Comparison of ENCODE assay signal across 8 cellular contexts in the genomic region with DNA sequence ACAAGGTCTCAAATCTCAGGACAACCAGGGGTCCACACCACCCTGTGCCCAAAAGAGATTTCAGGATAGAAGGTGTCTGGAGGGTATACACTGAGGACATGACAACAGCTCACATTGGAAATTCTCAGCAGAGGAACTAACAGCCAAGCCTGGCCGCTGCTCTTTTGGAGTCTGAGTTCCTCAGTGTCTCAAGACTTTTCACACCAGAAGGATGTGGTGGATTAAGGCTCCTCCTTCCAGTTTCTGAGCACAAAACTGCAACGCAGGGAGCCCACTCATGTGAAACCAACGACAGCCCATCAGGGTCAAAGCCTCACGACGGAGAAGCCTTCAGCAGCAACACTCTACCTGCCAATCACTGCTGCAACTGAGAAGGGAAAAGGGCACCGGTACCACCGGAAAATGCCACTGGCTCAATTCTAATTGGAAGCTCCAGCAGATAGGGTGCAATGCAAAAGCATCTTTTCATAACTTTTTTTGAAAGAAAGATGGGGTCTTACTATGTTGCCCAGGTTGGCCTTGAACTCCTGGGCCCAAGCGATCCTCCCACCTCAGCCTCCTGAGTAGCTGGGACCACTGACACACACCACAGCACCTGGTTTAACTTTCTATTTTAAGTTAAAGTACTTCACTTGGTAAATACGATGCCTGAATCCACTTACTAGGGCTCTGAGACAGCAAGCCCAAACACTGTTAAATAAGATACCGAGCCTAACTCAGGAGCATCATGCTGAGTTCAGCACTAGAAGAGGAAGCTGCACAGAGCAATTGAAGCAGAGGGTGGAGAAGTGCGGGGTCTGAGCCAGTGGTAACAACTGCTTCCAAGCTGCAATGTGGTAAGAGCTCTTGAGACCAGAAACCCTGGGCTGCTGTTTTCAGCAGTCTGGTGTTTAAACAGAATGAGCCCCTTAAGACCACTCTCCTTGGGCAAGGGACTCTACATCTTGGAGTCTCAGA. TPM values are rescaled to one million over a fixed set of nuclear protein-coding genes. Genes with fewer than 3 reads are reported as not detected.
DNase-seq lines count a peak whose midpoint lies in the region; ATAC-seq and TF ChIP-seq lines count a peak whose summit lies in the region.

No MANE protein-coding gene starts in this region.

- H3K9ac ChIP-seq in GM23248 (0 out of 2 replicates have a peak overlapping the region, but pooled peaks have one; percentile 5), OCI-LY3 (ENCODE audit: low read length) (no peak overlapping the region), duodenal mucosa (ENCODE audit: low read depth in 1 of 2, low read length in 2 of 2) (peak overlapping the region; percentile 39 to 45), PC-3 (ENCODE audit: low read length) (no peak overlapping the region)

- H3K79me2 ChIP-seq in GM23248 (ENCODE audit: insufficient read depth) (peaks cover 100% of the 10 kb centered on the region), OCI-LY3 (ENCODE audit: low read length) (peaks cover 90% of the 10 kb centered on the region), PC-3 (ENCODE audit: low read length) (peaks cover 99% of the 10 kb centered on the region)

- H3K36me3 ChIP-seq in GM23248 (ENCODE audit: low read depth): peaks cover 11% of the 10 kb centered on the region; the same call in 1 of the 2 replicates
- peaks cover 4% of the 10 kb centered on the region for H3K36me3 ChIP-seq in OCI-LY3 (replicated peaks; ENCODE audit: low read depth, low read length)
- H3K36me3 ChIP-seq in duodenal mucosa (ENCODE audit: control insufficient read depth in 1 of 2, insufficient read depth in 2 of 2, low read length in 2 of 2): peaks cover 22 to 39% of the 10 kb centered on the region in 2 donors
- no peaks in the 10 kb centered on the region; the same call in 1 of the 2 replicates for H3K36me3 ChIP-seq in PC-3 (ENCODE audit: low read depth, low read length)

- H2AFZ ChIP-seq in GM23248 (no peak overlapping the region), OCI-LY3 (ENCODE audit: low read depth, low read length) (no peak overlapping the region), PC-3 (ENCODE audit: low read length) (no peak overlapping the region)

- H3K9me3 ChIP-seq in GM23248 (ENCODE audit: low read depth) (no peaks in the 10 kb centered on the region), OCI-LY3 (ENCODE audit: insufficient read depth, low read length) (no peaks in the 10 kb centered on the region), duodenal mucosa (ENCODE audit: control insufficient read depth in 1 of 2, low read length in 2 of 2) (no peaks in the 10 kb centered on the region), PC-3 (ENCODE audit: low read length) (no peaks in the 10 kb centered on the region)

- CTCF ChIA-PET in GM10248 (lab: Yijun Ruan, JAX) (interaction anchor here (0.7 to 1.0 kb wide), 2 partner anchors 10 to 14 kb away, joined by 3 read pairs; no protein-coding TSS in a partner anchor), PC-3 (lab: Charles Lee) (no interaction called here)

- ATAC-seq in sciatic nerve (peak; percentile 64), PC-3 (no peak), HG03565 (IDR thresholded peaks at IDR 0.05; ENCODE audit: unreplicated experiment) (no peak)

- H3K9me2 ChIP-seq in GM23248 (ENCODE audit: insufficient read depth) (no peaks in the 10 kb centered on the region), PC-3 (replicated peaks; ENCODE audit: low read length) (no peaks in the 10 kb centered on the region)

- H3F3A ChIP-seq in GM23248 (ENCODE audit: insufficient read depth): peaks cover 12% of the 10 kb centered on the region
- H3F3A ChIP-seq in PC-3 (ENCODE audit: low read length, unreplicated experiment): no peaks in the 10 kb centered on the region

- intact Hi-C loops in sciatic nerve (cut with DNase I): no loop called here
- intact Hi-C loops in PC-3 (cut with micrococcal nuclease): no loop called here

- POLR2A ChIA-PET in GM10248 (lab: Yijun Ruan, JAX) (interaction anchor here (1.0 kb wide), 1 partner anchor 119 kb away, joined by 3 read pairs; a partner anchor contains a TSS), PC-3 (lab: Charles Lee; ENCODE audit: unreplicated experiment) (no interaction called here)

- H3K27me3 ChIP-seq in GM23248 (replicated peaks; ENCODE audit: insufficient read depth): no peaks in the 10 kb centered on the region
- no peaks in the 10 kb centered on the region for H3K27me3 ChIP-seq in OCI-LY3 (ENCODE audit: low read depth, low read length)
- no peaks in the 10 kb centered on the region for H3K27me3 ChIP-seq in duodenal mucosa (ENCODE audit: control insufficient read depth in 1 of 2, insufficient read depth in 2 of 2, low read length in 2 of 2)
- H3K27me3 ChIP-seq in PC-3 (ENCODE audit: low read length): no peaks in the 10 kb centered on the region

- no peak overlapping the region for H3K4me2 ChIP-seq in GM23248 (ENCODE audit: unreplicated experiment)
- H3K4me2 ChIP-seq in OCI-LY3 (ENCODE audit: low read length): peak overlapping the region; percentile 0; the same call in 1 of the 2 replicates
- H3K4me2 ChIP-seq in PC-3 (ENCODE audit: low read length): no peak overlapping the region

- BruUV-seq in PC-3 (replicated peaks; lab: Mats Ljungman, UMichigan): no TSS peak

- peaks cover 63% of the 10 kb centered on the region for H4K20me1 ChIP-seq in GM23248 (ENCODE audit: insufficient read depth)
- H4K20me1 ChIP-seq in OCI-LY3 (ENCODE audit: insufficient read depth, low read length): peaks cover 84% of the 10 kb centered on the region
- H4K20me1 ChIP-seq in PC-3 (ENCODE audit: low read length): peaks cover 81% of the 10 kb centered on the region

- no peak for TF ChIP-seq CTCF in GM10248 (IDR thresholded peaks at IDR 0.05; ENCODE audit: control extremely low read depth, extremely low read depth, low read depth, missing control alignments)
- TF ChIP-seq CTCF in OCI-LY3 (IDR thresholded peaks at IDR 0.05; ENCODE audit: low read depth, low read length): no peak
- no peak for TF ChIP-seq CTCF in PC-3 (conservative IDR thresholded peaks at IDR 0.05; ENCODE audit: low read depth, low read length)

- in situ Hi-C loops in GM23248 (cut with MboI): no loop called here

- DNase-seq in GM10248 (ENCODE audit: extremely low spot score): peak; percentile 53
- DNase-seq in GM23248: no peak
- DNase-seq in sciatic nerve (ENCODE audit: low spot score): no peak
- no peak for DNase-seq in hepatic stellate cell (ENCODE audit: low spot score)
- no peak for DNase-seq in PC-3

- H3K4me3 ChIP-seq in GM23248: no peak overlapping the region
- no peak overlapping the region for H3K4me3 ChIP-seq in OCI-LY3 (ENCODE audit: low read length)
- H3K4me3 ChIP-seq in duodenal mucosa (ENCODE audit: low read depth in 1 of 2, low read length in 2 of 2): peak overlapping the region; percentile 27 to 33
- H3K4me3 ChIP-seq in PC-3 (ENCODE audit: low read length): no peak overlapping the region

- H3K27ac ChIP-seq in GM23248 (no peak overlapping the region), OCI-LY3 (ENCODE audit: low read length) (no peak overlapping the region), duodenal mucosa (ENCODE audit: low read depth, low read length) (peak overlapping the region; percentile 60), PC-3 (ENCODE audit: low read length) (no peak overlapping the region)

- peaks cover 31% of the 10 kb centered on the region for H3K4me1 ChIP-seq in GM23248 (ENCODE audit: insufficient read depth)
- H3K4me1 ChIP-seq in OCI-LY3 (ENCODE audit: low read length): peaks cover 9% of the 10 kb centered on the region
- peaks cover 80 to 95% of the 10 kb centered on the region in 2 donors for H3K4me1 ChIP-seq in duodenal mucosa (ENCODE audit: control insufficient read depth in 1 of 2, insufficient read depth in 2 of 2, low read length in 2 of 2)
- peaks cover 8% of the 10 kb centered on the region for H3K4me1 ChIP-seq in PC-3 (ENCODE audit: insufficient read depth, low read length)

- WGBS in GM23248 (ENCODE audit: low coverage in 1 of 2, low lambda C conversion rate in 2 of 2, missing lambda C conversion rate in 2 of 2), 2 experiments: 67 to 69% methylated on average over 11 of the region's 11 CpGs

RNA-seq across cellular contexts. Expression of a gene that starts 7.8 kb away (rescaled TPM):
- 188 and 229 TPM in 2 replicates for total RNA-seq in GM23248 (2014; rRNA removed; shearing (Covaris generic))
- polyA plus RNA-seq in GM23248 (2016; fragmentation: Nextera tagmentation; extraction: Ambion mirVana): 494 and 506 TPM in 2 replicates
- total RNA-seq in sciatic nerve (198 TPM), PC-3 (2014; rRNA removed) (86.7 and 94.3 TPM in 2 replicates)

Comparison
In these comparisons a context has a peak if more than half of its experiments do, and no peak if none do; other contexts are left out.
1. H3K4me3 ChIP-seq: peak in duodenal mucosa (2 of 2); none in GM23248 (single experiment), OCI-LY3 (single experiment) and PC-3 (single experiment).
2. H3K9ac ChIP-seq: peak in GM23248 (single experiment) and duodenal mucosa (2 of 2); none in OCI-LY3 (single experiment) and PC-3 (single experiment).